ENCODE assay signal across 7 cellular contexts in the genomic region with DNA sequence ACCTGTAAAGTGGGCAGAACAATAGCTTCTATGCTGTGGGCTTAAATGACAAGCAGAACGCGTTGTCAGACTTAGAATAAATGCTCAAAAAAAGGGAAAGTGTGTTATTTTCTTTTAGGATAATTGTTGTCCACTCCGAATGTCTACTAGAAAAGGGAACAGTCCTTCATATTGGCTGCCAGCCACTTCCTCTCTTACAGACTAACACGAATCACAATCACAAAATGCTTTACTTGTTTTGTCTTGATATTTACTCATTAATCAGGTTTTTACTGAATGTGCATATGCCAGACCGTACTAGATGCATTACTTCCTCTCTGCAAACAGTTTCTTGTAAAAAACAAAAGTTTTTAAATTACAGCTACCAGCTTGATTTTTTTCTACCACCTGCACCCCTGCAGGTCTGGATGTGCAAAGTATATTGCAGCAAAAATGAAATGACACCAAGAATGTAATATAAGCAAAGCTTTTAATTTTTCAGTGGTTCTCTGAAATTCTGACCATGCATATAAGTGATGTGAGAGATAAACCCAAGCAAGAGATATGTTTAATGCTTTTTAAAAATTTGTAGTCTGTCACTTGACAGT. TPM values are rescaled to one million over a fixed set of nuclear protein-coding genes. Genes with fewer than 3 reads are reported as not detected.
DNase-seq lines count a peak whose midpoint lies in the region; ATAC-seq and TF ChIP-seq lines count a peak whose summit lies in the region.

No MANE protein-coding gene starts in this region.

- H3K4me1 ChIP-seq in HEK293 (ENCODE audit: control insufficient read depth, insufficient read depth, low read length) (peaks cover 4% of the 10 kb centered on the region; the same call in 1 of the 2 replicates), SJCRH30 (peaks cover 5% of the 10 kb centered on the region; the same call in 1 of the 2 replicates), esophagus muscularis mucosa (peaks cover 15 to 46% (median 40%) of the 10 kb centered on the region in 4 donors), gastrocnemius medialis (peaks cover 15 to 20% of the 10 kb centered on the region in 2 donors)

- TF ChIP-seq POLR2A in esophagus muscularis mucosa (IDR thresholded peaks at IDR 0.05; ENCODE audit: low read depth), result no peak
- TF ChIP-seq POLR2A in gastrocnemius medialis (IDR thresholded peaks at IDR 0.05), result no peak

- WGBS in esophagus muscularis mucosa, result 5% methylated on average over 5 of the region's 5 CpGs

- DNase-seq in SJCRH30, result no peak
- no peak for DNase-seq in esophagus muscularis mucosa (ENCODE audit: extremely low spot score)
- no peak for DNase-seq in gastrocnemius medialis
- DNase-seq in germinal center (ENCODE audit: low spot score), result no peak
- no peak for DNase-seq in NCI-H2029 (lab: John Stamatoyannopoulos, UW)

- TF ChIP-seq CTCF in HEK293 (tag by site-specific recombination; IDR thresholded peaks at IDR 0.05), result no peak
- TF ChIP-seq CTCF in esophagus muscularis mucosa (IDR thresholded peaks at IDR 0.05), result no peak
- no peak for TF ChIP-seq CTCF in gastrocnemius medialis (IDR thresholded peaks at IDR 0.05 in 4 of 5, conservative IDR thresholded peaks at IDR 0.05 in 1 of 5)

- POLR2A ChIA-PET in HEK293 (lab: Yijun Ruan, JAX), result interaction anchor here (1.2 to 2.9 kb wide), 3 partner anchors 14 to 36 kb away, joined by 3 to 37 read pairs (median 4); a partner anchor contains a TSS

- in situ Hi-C loops in gastrocnemius medialis (cut with MboI; ENCODE audit: low sequenced_read_pairs in 4 of 4), result no loop called here

- H3K36me3 ChIP-seq in HEK293 (ENCODE audit: control insufficient read depth in 2 of 2, insufficient read depth in 1 of 2, low read length in 2 of 2), result peaks cover 0 to 11% of the 10 kb centered on the region in 2 experiments; a peak in 2 of 3 replicates
- H3K36me3 ChIP-seq in SJCRH30, result no peaks in the 10 kb centered on the region; the same call in 1 of the 2 replicates
- peaks cover 0 to 11% (median 0%) of the 10 kb centered on the region in 4 donors for H3K36me3 ChIP-seq in esophagus muscularis mucosa
- H3K36me3 ChIP-seq in gastrocnemius medialis, result no peaks in the 10 kb centered on the region

- H3K4me3 ChIP-seq in HEK293 (ENCODE audit: low read depth, low read length) (peak overlapping the region; percentile 99), SJCRH30 (peak overlapping the region; percentile 96), esophagus muscularis mucosa (peak overlapping the region; percentile 82 to 99 (median 96)), gastrocnemius medialis (peak overlapping the region; percentile 94 to 99 (median 96))

- TF ChIP-seq EP300 in esophagus muscularis mucosa (IDR thresholded peaks at IDR 0.05), result no peak

- H3K27ac ChIP-seq in HEK293 (ENCODE audit: extremely low read depth, low read depth, low read length) (peak overlapping the region; percentile 71; the same call in 1 of the 2 replicates), SJCRH30 (peak overlapping the region; percentile 93), esophagus muscularis mucosa (replicated peaks in 1 of 4) (peak overlapping the region; percentile 91 to 98 (median 98)), gastrocnemius medialis (peak overlapping the region; percentile 95 to 98 (median 96))

- H3K9me3 ChIP-seq in HEK293 (ENCODE audit: control insufficient read depth, insufficient read depth, low read depth, low read length), result no peaks in the 10 kb centered on the region
- H3K9me3 ChIP-seq in SJCRH30 (replicated peaks), result no peaks in the 10 kb centered on the region
- no peaks in the 10 kb centered on the region for H3K9me3 ChIP-seq in esophagus muscularis mucosa
- H3K9me3 ChIP-seq in gastrocnemius medialis, result no peaks in the 10 kb centered on the region

- CTCF ChIA-PET in HEK293 (lab: Yijun Ruan, JAX), result interaction anchor here (0.7 to 2.8 kb wide), 3 partner anchors 37 to 86 kb away, joined by 3 to 9 read pairs (median 5); a partner anchor contains a TSS

- intact Hi-C loops in esophagus muscularis mucosa (cut with DNase I), result no loop called here
- intact Hi-C loops in gastrocnemius medialis (cut with DNase I; ENCODE audit: low total_unique reads), result loop anchor here (2.0 kb wide), 1 partner anchor 36 kb away; a partner anchor contains a TSS

- H3K27me3 ChIP-seq in SJCRH30, result no peaks in the 10 kb centered on the region
- peaks cover 0 to 2% (median 0%) of the 10 kb centered on the region in 4 donors for H3K27me3 ChIP-seq in esophagus muscularis mucosa
- no peaks in the 10 kb centered on the region for H3K27me3 ChIP-seq in gastrocnemius medialis

- ATAC-seq in gastrocnemius medialis (no peak), GM21515 (IDR thresholded peaks at IDR 0.05; ENCODE audit: unreplicated experiment) (no peak)

TF ChIP-seq in HEK293, 187 proteins besides CTCF, POLR2A, EP300 and RAD21:
- no peak for TF ChIP-seq GLI4 (tag by site-specific recombination; IDR thresholded peaks at IDR 0.05)
- TF ChIP-seq ZNF391 (tag by site-specific recombination; IDR thresholded peaks at IDR 0.05; ENCODE audit: borderline replicate concordance, low read depth), result no peak
- no peak for TF ChIP-seq ZNF777 (tag by site-specific recombination; IDR thresholded peaks at IDR 0.05; ENCODE audit: borderline replicate concordance)
- no peak for TF ChIP-seq ZNF169 (tag by site-specific recombination; IDR thresholded peaks at IDR 0.05)
- no peak for TF ChIP-seq ZNF350 (tag by site-specific recombination; IDR thresholded peaks at IDR 0.05)
- no peak for TF ChIP-seq ZIC2 (tag by site-specific recombination; IDR thresholded peaks at IDR 0.05)
- TF ChIP-seq ZNF19 (tag by site-specific recombination; IDR thresholded peaks at IDR 0.05; ENCODE audit: low read depth), result no peak
- TF ChIP-seq ZBTB8A (tag by site-specific recombination; IDR thresholded peaks at IDR 0.05), result no peak

RNA-seq across cellular contexts. Expression of a gene that starts 0.8 kb away (rescaled TPM):
- total RNA-seq in SJCRH30 (2014; rRNA removed; shearing (Covaris generic)), result 25.1 and 29.3 TPM in 2 replicates
- total RNA-seq in esophagus muscularis mucosa, result 10 to 100 TPM; 19.7 to 31.7 (median 24.5) TPM
- total RNA-seq in gastrocnemius medialis, result 10 to 100 TPM in 1 of 4 donors, 1 to 10 TPM in 3; 8.2 to 10.8 (median 9.3) TPM

RNA-seq across cellular contexts. Expression of a gene that starts 36.8 kb away (rescaled TPM):
- total RNA-seq in SJCRH30 (2014; rRNA removed; shearing (Covaris generic)), result 87.9 and 96.6 TPM in 2 replicates
- 100 to 1,000 TPM in 3 of 4 donors, 10 to 100 TPM in 1; 93.9 to 311 (median 211) TPM for total RNA-seq in esophagus muscularis mucosa
- total RNA-seq in gastrocnemius medialis, result under 1 TPM in 1 of 4 donors, not detected in 3; 0.40 TPM

Comparison
In these comparisons a context has a peak if more than half of its experiments do, and no peak if none do; other contexts are left out.
1. RNA of a gene that starts 36.8 kb away (total RNA-seq): 93.9 to 311 TPM in esophagus muscularis mucosa and 87.9 to 96.6 TPM in SJCRH30; 0.40 TPM in gastrocnemius medialis; every median in the first group is over 10 times any median in the second.
2. Peak in every context shown above with its lines, with median percentiles within 50 percentile points of each other: H3K27ac ChIP-seq and H3K4me3 ChIP-seq.